ENCODE assay signal across 29 cellular contexts in the genomic region with DNA sequence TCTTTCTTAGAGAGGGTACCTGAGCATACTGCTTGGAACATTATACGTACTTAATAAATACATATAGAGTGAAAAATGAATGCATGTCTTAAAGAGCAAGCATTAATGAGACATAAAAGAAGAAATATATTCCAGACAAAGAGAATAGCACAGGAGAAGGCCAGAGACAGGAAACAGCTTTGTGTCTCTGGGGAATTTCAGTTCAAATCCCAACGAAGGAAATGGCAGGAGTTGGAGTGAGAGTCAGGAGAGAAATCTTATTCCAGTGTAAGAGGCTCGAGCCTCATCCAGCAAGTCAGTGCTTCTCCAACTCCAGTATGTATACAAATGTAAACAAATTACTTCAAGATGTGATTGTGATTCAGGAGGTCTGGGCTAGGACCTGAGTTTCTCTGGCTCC.
"Had no signal": no experiment of that assay in that cellular context is flagged by ENCODE, and none has a peak within 500 bp of the region (broad histone marks: within the 10 kb centered on the region; RNA-seq: fewer than 3 reads in every experiment).

No MANE protein-coding gene starts in this region.

- H3K4me3 ChIP-seq: coronary artery, dorsolateral prefrontal cortex, esophagus muscularis mucosa had no signal

- H3K4me3 Mint-ChIP-seq: activated B cell treated with CpG ODN at 0.5 μM for 24 hours; activated CD8-positive, alpha-beta T cell treated with anti-CD3 and anti-CD28 coated beads for 36 hours; activated naive CD8-positive, alpha-beta T cell; activated T-cell treated with anti-CD3 and anti-CD28 coated beads, Interleukin-2, amount 50 U/mL, for 4 hours; activated T-helper 17 cell treated with anti-CD3 and anti-CD28 coated beads, Interleukin-2, amount 50 U/mL, for 72 hours; central memory CD8-positive, alpha-beta T cell; dendritic cell treated with granulocyte-macrophage colony-stimulating factor and Interleukin-4, amounts not matched to agents 40 ng/mL and 50 ng/mL, for 4 days; endodermal cell; T-helper 1 cell treated with Interleukin-12 subunit alpha and Interleukin-12 subunit beta and Interleukin-4 antibody, amounts not matched to agents 30 μg/mL and 1 μg/mL, for 36 hours had no signal

- H3K9me3 ChIP-seq: esophagus muscularis mucosa had no signal

- H3K4me1 Mint-ChIP-seq: activated B cell treated with CpG ODN at 0.5 μM for 24 hours; activated T-helper 17 cell treated with anti-CD3 and anti-CD28 coated beads, Interleukin-2, amount 50 U/mL, for 72 hours; endodermal cell had no signal

- H3K36me3 ChIP-seq: brain microvascular endothelial cell, esophagus muscularis mucosa, WERI-Rb-1 had no signal

- ATAC-seq: activated CD4-positive, CD25-positive, alpha-beta regulatory T cell treated with anti-CD3 and anti-CD28 coated beads, Interleukin-2, amount 50 U/mL, for 24 hours; activated CD8-positive, alpha-beta T cell treated with anti-CD3 and anti-CD28 coated beads for 36 hours; activated T-cell treated with anti-CD3 and anti-CD28 coated beads, Interleukin-2, amount 50 U/mL, for 4 hours; activated T-helper 17 cell treated with anti-CD3 and anti-CD28 coated beads, Interleukin-2, amount 50 U/mL, for 72 hours had no signal

- H3K27ac Mint-ChIP-seq: activated B cell treated with CpG ODN at 0.5 μM for 24 hours; activated CD8-positive, alpha-beta T cell treated with anti-CD3 and anti-CD28 coated beads for 36 hours; activated naive CD8-positive, alpha-beta T cell; activated T-helper 17 cell treated with anti-CD3 and anti-CD28 coated beads, Interleukin-2, amount 50 U/mL, for 72 hours; dendritic cell treated with granulocyte-macrophage colony-stimulating factor and Interleukin-4, amounts not matched to agents 40 ng/mL and 50 ng/mL, for 4 days; endodermal cell; T-helper 1 cell treated with Interleukin-12 subunit alpha and Interleukin-12 subunit beta and Interleukin-4 antibody, amounts not matched to agents 30 μg/mL and 1 μg/mL, for 36 hours had no signal

- H3K36me3 Mint-ChIP-seq: activated naive CD8-positive, alpha-beta T cell had no signal

- DNase-seq: activated B cell treated with CpG ODN at 0.5 μM for 24 hours; activated CD4-positive, alpha-beta T cell treated with anti-CD3 and anti-CD28 coated beads for 48 hours; activated CD4-positive, alpha-beta T cell treated with anti-CD3 and anti-CD28 coated beads, Interleukin-2, amount 50 U/mL, for 1 hour; activated CD4-positive, alpha-beta T cell treated with anti-CD3 and anti-CD28 coated beads, Interleukin-2, amount 50 U/mL, for 48 hours; activated CD8-positive, alpha-beta memory T cell treated with anti-CD3 and anti-CD28 coated beads for 24 hours; activated CD8-positive, alpha-beta T cell treated with anti-CD3 and anti-CD28 coated beads for 36 hours; activated effector memory CD4-positive, alpha-beta T cell treated with Interleukin-2 at 50 U/mL for 16 hours; activated gamma-delta T cell treated with Interleukin-2 at 50 U/mL for 16 hours; activated naive CD4-positive, alpha-beta T cell treated with anti-CD3 and anti-CD28 coated beads, Interleukin-2, amount 50 U/mL, for 16 hours; activated naive CD4-positive, alpha-beta T cell treated with Interleukin-2 at 50 U/mL for 16 hours; activated T-cell treated with anti-CD3 and anti-CD28 coated beads, Interleukin-2, amount 50 U/mL, for 4 hours; amniotic stem cell; anterior cingulate cortex; brain microvascular endothelial cell; dorsolateral prefrontal cortex; effector memory CD4-positive, alpha-beta T cell; endodermal cell; erythroblast; head of caudate nucleus; T1000; WERI-Rb-1 had no signal

- H3K9me3 Mint-ChIP-seq: activated B cell treated with CpG ODN at 0.5 μM for 24 hours; activated CD8-positive, alpha-beta T cell treated with anti-CD3 and anti-CD28 coated beads for 36 hours; activated T-cell treated with anti-CD3 and anti-CD28 coated beads, Interleukin-2, amount 50 U/mL, for 4 hours; activated T-helper 17 cell treated with anti-CD3 and anti-CD28 coated beads, Interleukin-2, amount 50 U/mL, for 72 hours; central memory CD8-positive, alpha-beta T cell; dendritic cell treated with granulocyte-macrophage colony-stimulating factor and Interleukin-4, amounts not matched to agents 40 ng/mL and 50 ng/mL, for 4 days; T-helper 1 cell treated with Interleukin-12 subunit alpha and Interleukin-12 subunit beta and Interleukin-4 antibody, amounts not matched to agents 30 μg/mL and 1 μg/mL, for 36 hours had no signal

- H3K27ac ChIP-seq: brain microvascular endothelial cell, coronary artery, dorsolateral prefrontal cortex, esophagus muscularis mucosa, WERI-Rb-1 had no signal

- H3K27me3 ChIP-seq: brain microvascular endothelial cell, dorsolateral prefrontal cortex had no signal

- H3K27me3 Mint-ChIP-seq: dendritic cell treated with granulocyte-macrophage colony-stimulating factor and Interleukin-4, amounts not matched to agents 40 ng/mL and 50 ng/mL, for 4 days had no signal
